Comparison of ENCODE assay signal across 13 cellular contexts in genomic region chr10:63631971-63632370, GRCh38.
DNase-seq lines count a peak whose midpoint lies in the region; ATAC-seq, FAIRE-seq and TF ChIP-seq lines count a peak whose summit lies in the region.
"Had no signal": no experiment of that assay in that cellular context is flagged by ENCODE, and none has a peak within 500 bp of the region (broad histone marks: within the 10 kb centered on the region; RNA-seq: fewer than 3 reads in every experiment).

No MANE protein-coding gene starts in this region.

- H3K23ac ChIP-seq in neuronal stem cell (ENCODE audit: low read depth, low read length, poor library complexity), result no peak overlapping the region

- no peak overlapping the region for H4K91ac ChIP-seq in neuronal stem cell (ENCODE audit: low read depth, low read length, poor library complexity)

- H3K4me1 ChIP-seq in heart left ventricle, result peaks cover 9 to 40% (median 29%) of the 10 kb centered on the region in 12 donors
- H3K4me1 ChIP-seq in keratinocyte (ENCODE audit: control insufficient read depth, extremely low read depth, insufficient read depth, low read length), result peaks cover 32% of the 10 kb centered on the region
- H3K4me1 ChIP-seq in thyroid gland, result peaks cover 14 to 19% of the 10 kb centered on the region in 2 donors
- peaks cover 9 to 14% of the 10 kb centered on the region in 2 donors for H3K4me1 ChIP-seq in neuronal stem cell (ENCODE audit: control insufficient read depth in 2 of 2, insufficient read depth in 1 of 2, low read depth in 1 of 2, low read length in 2 of 2)

- H2AK5ac ChIP-seq in neuronal stem cell (ENCODE audit: low read depth, low read length), result no peak overlapping the region

- H4K20me1 ChIP-seq in keratinocyte (ENCODE audit: control insufficient read depth, extremely low read depth, insufficient read depth, low read length), result no peaks in the 10 kb centered on the region

- no peak overlapping the region for H2BK120ac ChIP-seq in neuronal stem cell (ENCODE audit: low read depth, low read length)

- WGBS in heart left ventricle, 4 donors, result 45 to 49% (median 47%) methylated on average over 3 of the region's 3 CpGs
- WGBS in thyroid gland, 2 donors, result 57 to 60% methylated on average over 3 of the region's 3 CpGs
- no CpG with 5 or more reads among the region's 3 CpGs for WGBS in neuronal stem cell (ENCODE audit: extremely low coverage in 2 of 2, insufficient read length in 2 of 2, insufficient replicate concordance in 1 of 2), 2 donors

- H3K4me3 ChIP-seq in heart left ventricle (no peak overlapping the region), keratinocyte (ENCODE audit: control insufficient read depth in 2 of 3, extremely low read depth in 1 of 3, insufficient read depth in 2 of 3, low read depth in 1 of 3, low read length in 3 of 3) (no peak overlapping the region), thyroid gland (replicated peaks in 1 of 3) (no peak overlapping the region), neuronal stem cell (ENCODE audit: low read length in 2 of 2) (no peak overlapping the region)

- H3K9me3 ChIP-seq in heart left ventricle, result no peaks in the 10 kb centered on the region
- H3K9me3 ChIP-seq in keratinocyte (ENCODE audit: control insufficient read depth, low read depth, low read length), result no peaks in the 10 kb centered on the region
- no peaks in the 10 kb centered on the region for H3K9me3 ChIP-seq in thyroid gland
- no peaks in the 10 kb centered on the region for H3K9me3 ChIP-seq in neuronal stem cell (replicated peaks in 1 of 2; ENCODE audit: control insufficient read depth in 2 of 2, insufficient read depth in 1 of 2, low read depth in 1 of 2, low read length in 2 of 2)

- H3K79me2 ChIP-seq in keratinocyte (ENCODE audit: control insufficient read depth, insufficient read depth, low read length), result no peaks in the 10 kb centered on the region

- TF ChIP-seq POLR2A in heart left ventricle (IDR thresholded peaks at IDR 0.05) (no peak), thyroid gland (IDR thresholded peaks at IDR 0.05) (no peak)

- TF ChIP-seq CTCF in heart left ventricle (IDR thresholded peaks at IDR 0.05) (no peak), VCaP (conservative IDR thresholded peaks at IDR 0.05) (no peak), keratinocyte (optimal IDR thresholded peaks at IDR 0.05 in 1 of 3, IDR thresholded peaks at IDR 0.05 in 1 of 3, conservative IDR thresholded peaks at IDR 0.05 in 1 of 3; ENCODE audit: extremely low read depth in 1 of 3, insufficient read depth in 2 of 3, low read length in 3 of 3) (no peak), thyroid gland (IDR thresholded peaks at IDR 0.05) (no peak)

- dilution Hi-C loops in keratinocyte (cut with MboI; ENCODE audit: extremely low pct_ligation_motif_present, low sequenced_read_pairs), result no loop called here

- no peak overlapping the region for H2BK15ac ChIP-seq in neuronal stem cell (ENCODE audit: low read length)

- H3K9me1 ChIP-seq in keratinocyte (ENCODE audit: control insufficient read depth, extremely low read depth, insufficient read depth, low read length), result no peaks in the 10 kb centered on the region

- ATAC-seq in heart left ventricle (no peak), left ventricle myocardium superior (no peak)
- ATAC-seq: GM12878 had no signal

- no peak overlapping the region for H3K14ac ChIP-seq in neuronal stem cell (ENCODE audit: low read length)

- H3K18ac ChIP-seq in neuronal stem cell (ENCODE audit: low read length), result no peak overlapping the region

- H3K27me3 ChIP-seq in heart left ventricle (no peaks in the 10 kb centered on the region), keratinocyte (ENCODE audit: control insufficient read depth, extremely low read depth, insufficient read depth, low read length) (no peaks in the 10 kb centered on the region), thyroid gland (no peaks in the 10 kb centered on the region), neuronal stem cell (ENCODE audit: control insufficient read depth in 3 of 3, insufficient read depth in 3 of 3, low read depth in 1 of 3, low read length in 3 of 3) (peaks cover 0 to 2% (median 0%) of the 10 kb centered on the region in 3 experiments)

- no peak for DNase-seq in heart left ventricle
- no peak for DNase-seq in left ventricle myocardium superior
- DNase-seq in keratinocyte (ENCODE audit: low read depth, low spot score), result no peak
- DNase-seq in thyroid gland, result no peak
- DNase-seq in neuronal stem cell (ENCODE audit: low spot score), result no peak
- no peak for DNase-seq in H4 (ENCODE audit: low spot score)
- no peak for DNase-seq in midbrain (lab: John Stamatoyannopoulos, UW)
- DNase-seq: activated CD4-positive, alpha-beta T cell treated with anti-CD3 and anti-CD28 coated beads, Interleukin-2, amount 50 U/mL, for 1 hour; DMS53; NCI-H2227 treated with DMSO at 0.1 percent for 48 hours; stimulated activated CD4-positive, alpha-beta T cell treated with anti-CD3 and anti-CD28 coated beads, Interleukin-12 subunit alpha, Interleukin-12 subunit beta, amount 100 ng/mL, for 4 hours had no signal

- H2AFZ ChIP-seq in keratinocyte (ENCODE audit: control insufficient read depth, low read length), result no peak overlapping the region
- H2AFZ ChIP-seq in neuronal stem cell (ENCODE audit: low read length), result no peak overlapping the region

- H3K9ac ChIP-seq in keratinocyte (ENCODE audit: control insufficient read depth, extremely low read depth, insufficient read depth, low read length) (no peak overlapping the region), neuronal stem cell (ENCODE audit: low read depth, low read length, poor library complexity) (no peak overlapping the region)

- no peak for FAIRE-seq in keratinocyte (lab: Jason Lieb, UNC)
- FAIRE-seq: GM12878 had no signal

- intact Hi-C loops in heart left ventricle (cut with DNase I), result loop anchor here (2.0 to 10.0 kb wide), 13 partner anchors 35 to 467 kb away; partner anchors contain the start of gene REEP3 (in 1 of the 10)
- intact Hi-C loops in left ventricle myocardium superior (cut with micrococcal nuclease), result loop anchor here (10.0 kb wide), 1 partner anchor 83 kb away; no protein-coding TSS in a partner anchor
- intact Hi-C loops in thyroid gland (cut with DNase I), result loop anchor here (5.0 kb wide), 1 partner anchor 85 kb away; no protein-coding TSS in a partner anchor

- no peak overlapping the region for H2BK5ac ChIP-seq in neuronal stem cell (ENCODE audit: low read length)

- H4K8ac ChIP-seq in neuronal stem cell (ENCODE audit: low read depth, low read length), result no peak overlapping the region

- H3K27ac ChIP-seq in heart left ventricle (peak overlapping the region; percentile 93 to 99 (median 98)), VCaP (peak overlapping the region; percentile 96), keratinocyte (ENCODE audit: control insufficient read depth, insufficient read depth, low read length) (no peak overlapping the region), thyroid gland (peak overlapping the region in 2 of 3 donors; percentile 99), neuronal stem cell (replicated peaks; ENCODE audit: low read length) (no peak overlapping the region)

- H3K36me3 ChIP-seq in heart left ventricle, result no peaks in the 10 kb centered on the region
- H3K36me3 ChIP-seq in keratinocyte (ENCODE audit: control insufficient read depth in 2 of 2, extremely low read depth in 1 of 2, insufficient read depth in 2 of 2, low read length in 2 of 2), result no peaks in the 10 kb centered on the region
- H3K36me3 ChIP-seq in thyroid gland, result no peaks in the 10 kb centered on the region
- no peaks in the 10 kb centered on the region for H3K36me3 ChIP-seq in neuronal stem cell (replicated peaks in 1 of 2; ENCODE audit: control insufficient read depth in 2 of 2, insufficient read depth in 2 of 2, low read length in 2 of 2)

- peak overlapping the region; percentile 94 for H3K4me2 ChIP-seq in keratinocyte (ENCODE audit: control insufficient read depth, extremely low read depth, insufficient read depth, low read depth, low read length)
- H3K4me2 ChIP-seq in neuronal stem cell (ENCODE audit: insufficient read depth, low read length, poor library complexity, severe bottlenecking), result no peak overlapping the region

- no peak overlapping the region for H2BK12ac ChIP-seq in neuronal stem cell (ENCODE audit: low read length)

- no peak overlapping the region for H3K4ac ChIP-seq in neuronal stem cell (ENCODE audit: low read length)

- H3K79me1 ChIP-seq in neuronal stem cell (ENCODE audit: low read depth, low read length), result no peaks in the 10 kb centered on the region

Comparison
In these comparisons a context has a peak if more than half of its experiments do, and no peak if none do; other contexts are left out.
1. H3K27ac ChIP-seq: peak in heart left ventricle (12 of 12), VCaP (single experiment) and thyroid gland (2 of 3); none in keratinocyte (single experiment) and neuronal stem cell (single experiment).